19 cellular contexts compared by ENCODE assay signal in genomic region chr18:7577706-7578105, GRCh38. TPM values are rescaled to one million over a fixed set of nuclear protein-coding genes. Genes with fewer than 3 reads are reported as not detected.
DNase-seq lines count a peak whose midpoint lies in the region; ATAC-seq and TF ChIP-seq lines count a peak whose summit lies in the region.
"Had no signal": no experiment of that assay in that cellular context is flagged by ENCODE, and none has a peak within 500 bp of the region (broad histone marks: within the 10 kb centered on the region; RNA-seq: fewer than 3 reads in every experiment).

No MANE protein-coding gene starts in this region.

- no peaks in the 10 kb centered on the region for H3K4me1 ChIP-seq in prostate gland (replicated peaks)
- peaks cover 7 to 15% (median 10%) of the 10 kb centered on the region in 4 donors for H3K4me1 ChIP-seq in upper lobe of left lung
- H3K4me1 ChIP-seq: colonic mucosa had no signal

- H3K27ac ChIP-seq in prostate gland = no peak overlapping the region
- no peak overlapping the region for H3K27ac ChIP-seq in upper lobe of left lung
- H3K27ac ChIP-seq: colonic mucosa, gastrocnemius medialis had no signal

- DNase-seq in 8988T = peak; percentile 57
- peak; percentile 88 for DNase-seq in HS-27A (ENCODE audit: low read depth)
- peak; percentile 87 for DNase-seq in astrocyte of the hippocampus (ENCODE audit: low read depth, low spot score)
- peak; percentile 79 for DNase-seq in iPS-NIHi7 (ENCODE audit: extremely low spot score)
- DNase-seq in NCI-H446 (lab: John Stamatoyannopoulos, UW) = no peak
- no peak for DNase-seq in prostate gland (ENCODE audit: low spot score)
- no peak for DNase-seq in D341Med (ENCODE audit: low spot score)
- no peak for DNase-seq in upper lobe of left lung
- DNase-seq: ACHN; activated CD4-positive, alpha-beta T cell treated with anti-CD3 and anti-CD28 coated beads, Interleukin-2, amount 50 U/mL, for 4 hours; activated gamma-delta T cell treated with Interleukin-2 at 50 U/mL for 16 hours; colonic mucosa; gastrocnemius medialis; mammary epithelial cell; NCI-H1694; NK-92 treated with Interleukin-12 subunit alpha and Interleukin-12 subunit beta, amount 100 ng/mL, for 24 hours; posterior cingulate gyrus; T-cell had no signal

- H3K9me3 ChIP-seq in prostate gland (no peaks in the 10 kb centered on the region), upper lobe of left lung (no peaks in the 10 kb centered on the region)
- H3K9me3 ChIP-seq: colonic mucosa, gastrocnemius medialis had no signal

- H3K4me3 ChIP-seq in prostate gland (no peak overlapping the region), upper lobe of left lung (no peak overlapping the region)
- H3K4me3 ChIP-seq: colonic mucosa, gastrocnemius medialis, K562 had no signal

- TF ChIP-seq EP300 in upper lobe of left lung (IDR thresholded peaks at IDR 0.05) = no peak

- H3K27me3 ChIP-seq in prostate gland (replicated peaks; ENCODE audit: insufficient read depth) (no peaks in the 10 kb centered on the region), upper lobe of left lung (no peaks in the 10 kb centered on the region)
- H3K27me3 ChIP-seq: colonic mucosa, gastrocnemius medialis had no signal

- 48% methylated on average over 1 of the region's 1 CpG for WGBS in prostate gland
- WGBS in upper lobe of left lung, 2 donors = 50 to 76% methylated on average over 1 of the region's 1 CpG

- intact Hi-C loops in prostate gland (cut with DNase I) = no loop called here

- no peaks in the 10 kb centered on the region for H3K36me3 ChIP-seq in prostate gland
- H3K36me3 ChIP-seq in upper lobe of left lung = no peaks in the 10 kb centered on the region
- H3K36me3 ChIP-seq: colonic mucosa, gastrocnemius medialis had no signal

- ATAC-seq in upper lobe of left lung (ENCODE audit: low FRiP score in 2 of 2) = no peak
- ATAC-seq: gastrocnemius medialis, K562, T-cell had no signal

- TF ChIP-seq POLR2A in prostate gland (IDR thresholded peaks at IDR 0.05) = no peak
- TF ChIP-seq POLR2A in upper lobe of left lung (IDR thresholded peaks at IDR 0.05) = no peak

- TF ChIP-seq CTCF in prostate gland (IDR thresholded peaks at IDR 0.05) (no peak), upper lobe of left lung (IDR thresholded peaks at IDR 0.05) (no peak)

RNA-seq across cellular contexts. Expression of gene PTPRM, which starts 10.6 kb away (rescaled TPM):
- 10 to 100 TPM; 32.9 to 92.6 TPM for total RNA-seq in prostate gland
- 100 to 1,000 TPM in 5 of 6 donors, 10 to 100 TPM in 1; 82.0 to 201 (median 154) TPM for total RNA-seq in upper lobe of left lung

Comparison
In these comparisons a context has a peak if more than half of its experiments do, and no peak if none do; other contexts are left out.
1. DNase-seq: peak in 8988T (single experiment), HS-27A (single experiment), astrocyte of the hippocampus (single experiment) and iPS-NIHi7 (single experiment); none in NCI-H446 (0 of 2), prostate gland (single experiment), D341Med (single experiment) and upper lobe of left lung (0 of 2).